12 cellular contexts compared by ENCODE assay signal in the genomic region with DNA sequence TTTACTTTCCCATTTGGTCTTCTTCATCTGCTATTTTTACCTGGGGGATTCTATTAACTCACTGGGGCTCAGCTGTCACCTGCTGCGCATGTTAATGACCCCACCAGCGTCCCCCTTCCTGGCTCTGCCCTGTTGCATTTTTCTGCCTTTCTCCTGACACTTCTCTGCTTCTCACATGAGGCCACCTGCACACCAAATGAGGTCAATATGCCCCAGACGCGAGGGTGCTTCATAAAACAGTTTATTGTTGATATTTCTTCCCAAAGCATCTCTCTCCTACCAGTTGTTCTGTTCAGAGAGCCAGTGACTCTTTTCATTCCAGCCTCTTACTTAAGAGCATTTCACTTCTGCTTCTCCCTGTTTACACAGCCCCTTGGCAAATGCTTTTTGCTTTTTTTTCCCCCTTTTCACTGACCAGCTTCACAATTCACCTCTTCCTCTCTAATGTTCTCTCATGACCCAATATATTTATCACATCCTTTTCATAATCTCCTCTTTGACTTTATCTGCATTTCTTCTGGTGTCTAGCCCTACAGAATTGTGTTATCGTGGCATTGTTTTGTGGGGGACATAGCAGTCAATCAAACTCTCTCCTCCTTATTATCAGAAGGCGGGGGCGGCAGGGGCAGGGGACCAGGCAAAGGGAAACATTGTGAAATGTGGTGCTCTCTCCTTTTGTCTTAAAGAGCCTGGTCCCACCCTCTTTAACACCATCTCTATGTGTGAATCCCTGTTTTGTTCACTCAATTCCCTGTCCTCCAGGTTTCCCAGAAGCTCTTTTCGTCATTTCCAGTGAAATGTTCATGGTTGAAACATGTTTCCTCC.
A peak's percentile ranks its signal among the peaks of the same experiment; 100 is the strongest.
DNase-seq lines count a peak whose midpoint lies in the region; ATAC-seq and TF ChIP-seq lines count a peak whose summit lies in the region.
"Had no signal": no experiment of that assay in that cellular context is flagged by ENCODE, and none has a peak within 500 bp of the region (broad histone marks: within the 10 kb centered on the region; RNA-seq: fewer than 3 reads in every experiment).

No MANE protein-coding gene starts in this region.

- intact Hi-C loops in activated B cell treated with CpG ODN at 0.5 μM for 24 hours (cut with micrococcal nuclease): no loop called here

- H3F3A ChIP-seq in GM23338 (replicated peaks; ENCODE audit: low read depth): no peaks in the 10 kb centered on the region

- no peak overlapping the region for H3K4me2 ChIP-seq in GM23338

- TF ChIP-seq CTCF in GM23338 (conservative IDR thresholded peaks at IDR 0.05; ENCODE audit: low read depth in 2 of 2) (no peak), activated B cell treated with CpG ODN at 0.5 μM for 24 hours (IDR thresholded peaks at IDR 0.05) (no peak), neutrophil (IDR thresholded peaks at IDR 0.05) (no peak), mesothelial cell of epicardium (IDR thresholded peaks at IDR 0.05; ENCODE audit: unreplicated experiment) (no peak)

- peaks cover 14% of the 10 kb centered on the region; the same call in 1 of the 2 replicates for H3K9me2 ChIP-seq in GM23338 (ENCODE audit: insufficient read depth)

- H4K20me1 ChIP-seq in GM23338 (replicated peaks; ENCODE audit: insufficient read depth): no peaks in the 10 kb centered on the region

- H3K27ac ChIP-seq in GM23338 (ENCODE audit: low read depth): no peak overlapping the region
- peak overlapping the region; percentile 72 for H3K27ac ChIP-seq in neutrophil

- H3K9me3 Mint-ChIP-seq in GM23338 (no peaks in the 10 kb centered on the region; the same call in 2 of the 3 replicates), activated B cell treated with CpG ODN at 0.5 μM for 24 hours (no peaks in the 10 kb centered on the region), mesothelial cell of epicardium (peaks cover under 1% of the 10 kb centered on the region)
- H3K9me3 Mint-ChIP-seq: activated naive CD4-positive, alpha-beta T cell treated with anti-CD3 and anti-CD28 coated beads, Interleukin-2, amount 50 U/mL, for 24 hours had no signal

- H3K27me3 ChIP-seq in GM23338 (ENCODE audit: insufficient read depth) (no peaks in the 10 kb centered on the region), neutrophil (no peaks in the 10 kb centered on the region)

- no peak overlapping the region for H3K4me3 Mint-ChIP-seq in GM23338
- H3K4me3 Mint-ChIP-seq in activated B cell treated with CpG ODN at 0.5 μM for 24 hours: peak overlapping the region; percentile 56
- no peak overlapping the region for H3K4me3 Mint-ChIP-seq in mesothelial cell of epicardium
- H3K4me3 Mint-ChIP-seq: activated naive CD4-positive, alpha-beta T cell treated with anti-CD3 and anti-CD28 coated beads, Interleukin-2, amount 50 U/mL, for 24 hours had no signal

- H3K4me1 ChIP-seq in GM23338 (ENCODE audit: insufficient read depth): peaks cover 6% of the 10 kb centered on the region; the same call in 1 of the 2 replicates
- peaks cover 16 to 17% of the 10 kb centered on the region in 2 experiments for H3K4me1 ChIP-seq in neutrophil (ENCODE audit: control insufficient read depth in 1 of 2, insufficient read depth in 1 of 2, low read depth in 1 of 2, low read length in 1 of 2)

- H3K79me2 ChIP-seq in GM23338 (replicated peaks; ENCODE audit: insufficient read depth): no peaks in the 10 kb centered on the region

- H3K27ac Mint-ChIP-seq in GM23338: peak overlapping the region; percentile 19; the same call in 1 of the 2 replicates
- peak overlapping the region; percentile 61 for H3K27ac Mint-ChIP-seq in activated B cell treated with CpG ODN at 0.5 μM for 24 hours
- H3K27ac Mint-ChIP-seq in mesothelial cell of epicardium: no peak overlapping the region
- H3K27ac Mint-ChIP-seq: activated naive CD4-positive, alpha-beta T cell treated with anti-CD3 and anti-CD28 coated beads, Interleukin-2, amount 50 U/mL, for 24 hours had no signal

- peak overlapping the region; percentile 76 for H2AFZ ChIP-seq in GM23338

- H3K36me3 ChIP-seq in GM23338 (ENCODE audit: insufficient read depth): no peaks in the 10 kb centered on the region
- no peaks in the 10 kb centered on the region for H3K36me3 ChIP-seq in neutrophil

- H3K9me3 ChIP-seq in neutrophil: no peaks in the 10 kb centered on the region

- peaks cover 17% of the 10 kb centered on the region for H3K4me1 Mint-ChIP-seq in GM23338
- peaks cover 20% of the 10 kb centered on the region for H3K4me1 Mint-ChIP-seq in activated B cell treated with CpG ODN at 0.5 μM for 24 hours
- H3K4me1 Mint-ChIP-seq in mesothelial cell of epicardium: peaks cover 24% of the 10 kb centered on the region
- H3K4me1 Mint-ChIP-seq: activated naive CD4-positive, alpha-beta T cell treated with anti-CD3 and anti-CD28 coated beads, Interleukin-2, amount 50 U/mL, for 24 hours had no signal

- no peaks in the 10 kb centered on the region for H3K27me3 Mint-ChIP-seq in GM23338 (ENCODE audit: insufficient read depth, low read depth, poor library complexity)
- no peaks in the 10 kb centered on the region for H3K27me3 Mint-ChIP-seq in activated B cell treated with CpG ODN at 0.5 μM for 24 hours
- H3K27me3 Mint-ChIP-seq in mesothelial cell of epicardium (ENCODE audit: low read depth): no peaks in the 10 kb centered on the region

- no peak for DNase-seq in GM23338 (ENCODE audit: low spot score)
- peak; percentile 41 for DNase-seq in NAMALWA (ENCODE audit: low spot score)
- DNase-seq in activated B cell treated with CpG ODN at 0.5 μM for 24 hours: no peak
- DNase-seq in mesothelial cell of epicardium (ENCODE audit: low spot score in 2 of 2, unreplicated experiment in 2 of 2): no peak
- no peak for DNase-seq in NCI-H1417 treated with DMSO at 0.1 percent for 48 hours (lab: John Stamatoyannopoulos, UW)
- no peak for DNase-seq in hippocampal formation (lab: John Stamatoyannopoulos, UW)
- DNase-seq: NCI-H526; occipital lobe; stimulated activated naive CD4-positive, alpha-beta T cell treated with Interleukin-2 at 50 U/mL for 16 hours; T-helper 1 cell had no signal

- H3K4me3 ChIP-seq in GM23338 (no peak overlapping the region), neutrophil (ENCODE audit: low read depth in 1 of 2, low read length in 1 of 2) (peak overlapping the region; percentile 33 to 40)

- H3K36me3 Mint-ChIP-seq in GM23338 (ENCODE audit: low read depth) (no peaks in the 10 kb centered on the region; the same call in 2 of the 3 replicates), activated B cell treated with CpG ODN at 0.5 μM for 24 hours (ENCODE audit: low read depth) (no peaks in the 10 kb centered on the region), mesothelial cell of epicardium (no peaks in the 10 kb centered on the region)
- H3K36me3 Mint-ChIP-seq: activated naive CD4-positive, alpha-beta T cell treated with anti-CD3 and anti-CD28 coated beads, Interleukin-2, amount 50 U/mL, for 24 hours had no signal

- no peak for ATAC-seq in GM23338
- no peak for ATAC-seq in activated B cell treated with CpG ODN at 0.5 μM for 24 hours (ENCODE audit: low read depth)

- POLR2A ChIA-PET in activated B cell treated with CpG ODN at 0.5 μM for 24 hours (lab: Charles Lee): interaction anchor here (1.0 kb wide), 1 partner anchor 11 kb away, joined by 3 read pairs; no protein-coding TSS in a partner anchor

- CTCF ChIA-PET in activated B cell treated with CpG ODN at 0.5 μM for 24 hours (lab: Charles Lee): no interaction called here

TF ChIP-seq in GM23338, 12 proteins besides CTCF, POLR2A, EP300 and RAD21 (continues in another document):
- TF ChIP-seq EZH2 (IDR thresholded peaks at IDR 0.05; ENCODE audit: low read depth, unreplicated experiment) (no peak), EZH2phosphoT487 (IDR thresholded peaks at IDR 0.05; ENCODE audit: unreplicated experiment) (no peak), JUNB (IDR thresholded peaks at IDR 0.05; ENCODE audit: unreplicated experiment) (no peak), NANOG (IDR thresholded peaks at IDR 0.05; ENCODE audit: borderline replicate concordance) (no peak)
